In genomic region chr1:246218686-246219085, GRCh38 we compare ENCODE assay signal across 15 cellular contexts.
"Had no signal": no experiment of that assay in that cellular context is flagged by ENCODE, and none has a peak within 500 bp of the region (broad histone marks: within the 10 kb centered on the region; RNA-seq: fewer than 3 reads in every experiment).

No MANE protein-coding gene starts in this region.

- H3K27ac Mint-ChIP-seq: activated naive CD8-positive, alpha-beta T cell treated with anti-CD3 and anti-CD28 coated beads, Interleukin-2, amount 10 ng/mL, durations not matched to agents 7 days and 5 days; activated T-helper 1 cell treated with anti-CD3 and anti-CD28 coated beads, Interleukin-12 subunit alpha, Interleukin-12 subunit beta, Interleukin-2, Interleukin-4 antibody, amounts not matched to agents 30 ng/mL and 10 ng/mL and 1 ng/mL, durations not matched to agents 14 hours and 24 hours and 36 hours; effector memory CD8-positive, alpha-beta T cell; T-helper 2 cell treated with Interferon-gamma antibody and Interleukin-4, amounts not matched to agents 5 μg/mL and 100 μg/mL, for 36 hours had no signal

- DNase-seq: activated naive CD8-positive, alpha-beta T cell treated with anti-CD3 and anti-CD28 coated beads, Interleukin-2, amount 10 ng/mL, durations not matched to agents 7 days and 5 days; brain microvascular endothelial cell; cortex of kidney; effector memory CD8-positive, alpha-beta T cell; foreskin keratinocyte; heart right ventricle; psoas muscle; small intestine; stimulated activated CD4-positive, alpha-beta T cell treated with anti-CD3 and anti-CD28 coated beads, Interleukin-4, amount 100 ng/mL, for 4 hours; stimulated activated CD8-positive, alpha-beta memory T cell treated with anti-CD3 and anti-CD28 coated beads, Interleukin-4, amount 100 ng/mL, for 48 hours; stimulated activated naive CD4-positive, alpha-beta T cell treated with Interleukin-2 at 50 U/mL for 16 hours; substantia nigra; transverse colon had no signal

- ATAC-seq: effector memory CD8-positive, alpha-beta T cell; foreskin keratinocyte; heart right ventricle; psoas muscle had no signal

- FAIRE-seq: small intestine had no signal

- H3K4me3 Mint-ChIP-seq: activated naive CD8-positive, alpha-beta T cell treated with anti-CD3 and anti-CD28 coated beads, Interleukin-2, amount 10 ng/mL, durations not matched to agents 7 days and 5 days; activated T-helper 1 cell treated with anti-CD3 and anti-CD28 coated beads, Interleukin-12 subunit alpha, Interleukin-12 subunit beta, Interleukin-2, Interleukin-4 antibody, amounts not matched to agents 30 ng/mL and 10 ng/mL and 1 ng/mL, durations not matched to agents 14 hours and 24 hours and 36 hours; effector memory CD8-positive, alpha-beta T cell; T-helper 2 cell treated with Interferon-gamma antibody and Interleukin-4, amounts not matched to agents 5 μg/mL and 100 μg/mL, for 36 hours had no signal

- H3K4me1 Mint-ChIP-seq: activated naive CD8-positive, alpha-beta T cell treated with anti-CD3 and anti-CD28 coated beads, Interleukin-2, amount 10 ng/mL, durations not matched to agents 7 days and 5 days had no signal

- H3K9me3 Mint-ChIP-seq: activated T-helper 1 cell treated with anti-CD3 and anti-CD28 coated beads, Interleukin-12 subunit alpha, Interleukin-12 subunit beta, Interleukin-2, Interleukin-4 antibody, amounts not matched to agents 30 ng/mL and 10 ng/mL and 1 ng/mL, durations not matched to agents 14 hours and 24 hours and 36 hours; effector memory CD8-positive, alpha-beta T cell; T-helper 2 cell treated with Interferon-gamma antibody and Interleukin-4, amounts not matched to agents 5 μg/mL and 100 μg/mL, for 36 hours had no signal

- H3K27me3 Mint-ChIP-seq: activated naive CD8-positive, alpha-beta T cell treated with anti-CD3 and anti-CD28 coated beads, Interleukin-2, amount 10 ng/mL, durations not matched to agents 7 days and 5 days; effector memory CD8-positive, alpha-beta T cell had no signal
